Comparison of ENCODE assay signal across 8 cellular contexts in genomic region chr14:62126885-62127478, GRCh38.
DNase-seq lines count a peak whose midpoint lies in the region; ATAC-seq and FAIRE-seq lines count a peak whose summit lies in the region.

No MANE protein-coding gene starts in this region.

- DNase-seq in G401 (ENCODE audit: low spot score): peak; percentile 83
- DNase-seq in Kasumi-1 (lab: John Stamatoyannopoulos, UW): peak; percentile 81 to 89
- DNase-seq in OCI-M1 (lab: John Stamatoyannopoulos, UW): peak; percentile 55
- DNase-seq in lung microvascular endothelial cell (ENCODE audit: low read depth in 2 of 2): peak; percentile 64 to 65
- no peak for DNase-seq in stimulated activated CD4-positive, alpha-beta T cell treated with anti-CD3 and anti-CD28 coated beads, Interleukin-1b, Interleukin-23, amount 100 ng/mL, for 48 hours

- in situ Hi-C loops in G401 (cut with HindIII; ENCODE audit: low sequenced_read_pairs): no loop called here

- ATAC-seq in GM21526 (IDR thresholded peaks at IDR 0.05; ENCODE audit: low FRiP score, unreplicated experiment) (peak; percentile 78), HG03095 (IDR thresholded peaks at IDR 0.05; ENCODE audit: unreplicated experiment) (no peak)

- FAIRE-seq in colon (lab: Jason Lieb, UNC): peak; percentile 28
